In genomic region chr3:107987036-107987557, GRCh38 we compare ENCODE assay signal across 8 cellular contexts.
DNase-seq lines count a peak whose midpoint lies in the region; ATAC-seq, FAIRE-seq and TF ChIP-seq lines count a peak whose summit lies in the region.

No MANE protein-coding gene starts in this region.

- no peaks in the 10 kb centered on the region for H3K27me3 ChIP-seq in HCT116 (ENCODE audit: insufficient read depth, low read length)

- no TSS peak for BruUV-seq in HCT116 (replicated peaks; lab: Mats Ljungman, UMichigan)

- no peak overlapping the region for H3K4me3 ChIP-seq in HCT116 (replicated peaks in 1 of 2; ENCODE audit: low read depth in 1 of 2, low read length in 2 of 2)

- H3K79me2 ChIP-seq in HCT116 (ENCODE audit: insufficient read depth, low read length), result no peaks in the 10 kb centered on the region

- no peak for FAIRE-seq in frontal cortex (lab: Jason Lieb, UNC)

- DNase-seq in HCT116 (ENCODE audit: low read depth, low spot score) (peak; percentile 24), T1000 (lab: John Stamatoyannopoulos, UW) (peak; percentile 70), left cardiac atrium (peak; percentile 85), smooth muscle cell of the brain vasculature (ENCODE audit: low read depth, low spot score) (peak; percentile 77), activated gamma-delta T cell (lab: John Stamatoyannopoulos, UW) (no peak), frontal cortex (ENCODE audit: low spot score in 2 of 2) (no peak)
- no peak for DNase-seq in activated T-cell treated with anti-CD3 and anti-CD28 coated beads, Interleukin-2, amount 50 U/mL, for 48 hours

- H3K4me1 ChIP-seq in HCT116 (ENCODE audit: control insufficient read depth in 1 of 2, insufficient read depth in 2 of 2, low read length in 2 of 2), result peaks cover 0 to 26% of the 10 kb centered on the region in 2 experiments; a peak in 3 of 4 replicates

- no peaks in the 10 kb centered on the region for H3K36me3 ChIP-seq in HCT116 (ENCODE audit: control insufficient read depth in 1 of 2, insufficient read depth in 2 of 2, low read length in 2 of 2)

- POLR2A ChIA-PET in HCT116 (lab: Charles Lee), result no interaction called here

- intact Hi-C loops in HCT116 (cut with micrococcal nuclease) (no loop called here), left cardiac atrium (cut with DNase I) (no loop called here)

- no peak overlapping the region for H3K4me2 ChIP-seq in HCT116 (ENCODE audit: low read length)

- no peaks in the 10 kb centered on the region for H3K9me3 ChIP-seq in HCT116 (ENCODE audit: control insufficient read depth in 1 of 2, insufficient read depth in 1 of 2, low read depth in 1 of 2, low read length in 2 of 2)

- CTCF ChIA-PET in HCT116 (lab: Charles Lee), result no interaction called here

- no peak; the same call in 1 of the 2 replicates for TF ChIP-seq RAD21 in HCT116 (IDR thresholded peaks at IDR 0.05; ENCODE audit: low read depth)

- RAD21 ChIA-PET in HCT116 (lab: Charles Lee; ENCODE audit: low non-redundant PET in 1 of 2, low total read pairs in 2 of 2, uncharacterized antibody in 2 of 2, unreplicated experiment in 2 of 2), result no interaction called here

- no peak overlapping the region for H2AFZ ChIP-seq in HCT116 (ENCODE audit: low read depth, low read length, poor library complexity, severe bottlenecking)

- no peak overlapping the region for H3K27ac ChIP-seq in HCT116 (ENCODE audit: low read depth, low read length)

- no peak overlapping the region for H3K9ac ChIP-seq in HCT116 (ENCODE audit: low read length)

- no peaks in the 10 kb centered on the region for H4K20me1 ChIP-seq in HCT116 (ENCODE audit: insufficient read depth)

- TF ChIP-seq CTCF in HCT116 (IDR thresholded peaks at IDR 0.05 in 2 of 3, conservative IDR thresholded peaks at IDR 0.05 in 1 of 3; ENCODE audit: borderline replicate concordance in 1 of 3, insufficient read depth in 1 of 3, low read depth in 2 of 3, low read length in 2 of 3), result no peak

- no peak for TF ChIP-seq POLR2A in HCT116 (IDR thresholded peaks at IDR 0.05; ENCODE audit: borderline replicate concordance, extremely low read depth, insufficient read depth, insufficient read length)

- no peaks in the 10 kb centered on the region for H3K9me2 ChIP-seq in HCT116 (ENCODE audit: insufficient read depth)

- no peak for ATAC-seq in HCT116
- peak; percentile 82 to 90 for ATAC-seq in left cardiac atrium
- no peak for ATAC-seq in HG02678 (IDR thresholded peaks at IDR 0.05; ENCODE audit: unreplicated experiment)

TF ChIP-seq in HCT116, 20 proteins besides CTCF, POLR2A, EP300 and RAD21:
- TF ChIP-seq ZNF274 (IDR thresholded peaks at IDR 0.05; ENCODE audit: low read depth, low read length) (no peak), JUND (IDR thresholded peaks at IDR 0.05) (peak; percentile 27), SP1 (IDR thresholded peaks at IDR 0.05; ENCODE audit: low read depth) (peak; percentile 44), EGR1 (IDR thresholded peaks at IDR 0.05; ENCODE audit: low read depth) (no peak), CBX3 (IDR thresholded peaks at IDR 0.05; ENCODE audit: low read depth) (peak; percentile 67; the same call in 1 of the 2 replicates), MAX (IDR thresholded peaks at IDR 0.05) (peak; percentile 38; the same call in 1 of the 2 replicates), CEBPB (IDR thresholded peaks at IDR 0.05; ENCODE audit: low read depth) (peak; percentile 92), POLR2AphosphoS5 (IDR thresholded peaks at IDR 0.05; ENCODE audit: low read depth, low read length) (no peak), TCF7L2 (IDR thresholded peaks at IDR 0.05; ENCODE audit: borderline replicate concordance, extremely low read depth, insufficient read depth, insufficient read length) (peak; percentile 70)

Comparison
In these comparisons a context has a peak if more than half of its experiments do, and no peak if none do; other contexts are left out.
1. ATAC-seq: peak in left cardiac atrium (2 of 2); none in HCT116 (single experiment) and HG02678 (single experiment).
2. DNase-seq: peak in HCT116 (single experiment), T1000 (single experiment), left cardiac atrium (single experiment) and smooth muscle cell of the brain vasculature (single experiment); none in activated gamma-delta T cell (single experiment), activated T-cell treated with anti-CD3 and anti-CD28 coated beads, Interleukin-2, amount 50 U/mL, for 48 hours (0 of 2) and frontal cortex (0 of 2).